16 cellular contexts compared by ENCODE assay signal in genomic region chr3:62771331-62772097, GRCh38.
"Had no signal": no experiment of that assay in that cellular context is flagged by ENCODE, and none has a peak within 500 bp of the region (broad histone marks: within the 10 kb centered on the region; RNA-seq: fewer than 3 reads in every experiment).

No MANE protein-coding gene starts in this region.

- DNase-seq: KBM-7, MV-4-11, NCI-H1048, NCI-H1105, NCI-H1436 treated with DMSO at 0.1 percent for 48 hours, NCI-H1694, NCI-H187 treated with DMSO at 0.1 percent for 48 hours, NCI-H2029 treated with DMSO at 0.1 percent for 48 hours, NCI-H345, NCI-H524, NCI-H526 treated with DMSO at 0.1 percent for 48 hours, NCI-H774, SHP77, T-helper 1 cell had no signal

- FAIRE-seq: HTR-8/SVneo, RCC 7860 had no signal
